ENCODE assay signal across 24 cellular contexts in the genomic region with DNA sequence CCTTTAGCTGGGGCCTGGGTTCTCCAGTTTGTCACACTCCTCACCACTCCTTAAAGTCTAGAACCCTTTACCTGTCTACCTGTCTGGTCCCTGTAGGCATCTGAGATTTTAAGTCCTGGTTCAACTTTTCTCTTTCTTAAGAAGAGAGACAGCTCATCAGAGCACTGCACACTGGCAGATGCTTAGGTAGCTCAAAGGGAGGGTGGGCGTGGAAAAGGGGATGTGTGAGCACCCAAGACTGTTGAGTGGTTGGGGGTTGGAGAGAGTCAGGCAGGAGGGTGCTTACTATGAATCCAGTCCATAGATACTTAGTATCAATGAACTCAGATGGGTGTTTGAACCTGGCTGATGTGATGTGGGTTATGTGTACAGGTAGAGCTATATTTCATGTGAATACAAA. TPM values are rescaled to one million over a fixed set of nuclear protein-coding genes. Genes with fewer than 3 reads are reported as not detected.
"Had no signal": no experiment of that assay in that cellular context is flagged by ENCODE, and none has a peak within 500 bp of the region (broad histone marks: within the 10 kb centered on the region; RNA-seq: fewer than 3 reads in every experiment).

No MANE protein-coding gene starts in this region.

- H3K27ac Mint-ChIP-seq: natural killer cell treated with Interleukin-12 subunit alpha and Interleukin-12 subunit beta and Interleukin-15 and Interleukin-18, amount 100 ng/mL, for 72 hours; progenitor cell of endocrine pancreas; stimulated activated naive CD8-positive, alpha-beta T cell treated with anti-CD3 and anti-CD28 coated beads, Interleukin-15, Interleukin-2, amounts not matched to agents 100 ng/mL and 50 ng/mL, for 24 hours; type B pancreatic cell had no signal

- H3K4me1 Mint-ChIP-seq: naive thymus-derived CD4-positive, alpha-beta T cell had no signal

- H3K36me3 Mint-ChIP-seq: natural killer cell treated with Interleukin-12 subunit alpha and Interleukin-12 subunit beta and Interleukin-15 and Interleukin-18, amount 100 ng/mL, for 72 hours; type B pancreatic cell had no signal

- H3K36me3 ChIP-seq: left ventricle myocardium inferior, ovary, right atrium auricular region, right lobe of liver, suprapubic skin, thoracic aorta, tibial artery, vagina had no signal

- H2AFZ ChIP-seq: hepatocyte had no signal

- H3K27me3 ChIP-seq: ovary, right atrium auricular region, right lobe of liver, vagina had no signal

- H3K4me1 ChIP-seq: right lobe of liver, suprapubic skin, tibial artery, vagina had no signal

- H3K9me3 ChIP-seq: left ventricle myocardium inferior, mucosa of descending colon, ovary, right atrium auricular region, right lobe of liver, suprapubic skin, thoracic aorta, tibial artery, vagina had no signal

- ATAC-seq: mucosa of descending colon; naive thymus-derived CD4-positive, alpha-beta T cell; natural killer cell treated with Interleukin-12 subunit alpha and Interleukin-12 subunit beta and Interleukin-15 and Interleukin-18, amount 100 ng/mL, for 72 hours; right lobe of liver had no signal

- H3K4me2 ChIP-seq: hepatocyte, smooth muscle cell had no signal

- H3K27ac ChIP-seq: hepatocyte, left ventricle myocardium inferior, ovary, right atrium auricular region, right lobe of liver, suprapubic skin, thoracic aorta, tibial artery, vagina had no signal

- H3K9me3 Mint-ChIP-seq: natural killer cell treated with Interleukin-12 subunit alpha and Interleukin-12 subunit beta and Interleukin-15 and Interleukin-18, amount 100 ng/mL, for 72 hours; stimulated activated naive CD8-positive, alpha-beta T cell treated with anti-CD3 and anti-CD28 coated beads, Interleukin-15, Interleukin-2, amounts not matched to agents 100 ng/mL and 50 ng/mL, for 24 hours; type B pancreatic cell had no signal

- DNase-seq: islet precursor cell; left ventricle myocardium inferior; midbrain; mucosa of descending colon; naive thymus-derived CD4-positive, alpha-beta T cell; ovary; right lobe of liver; stimulated activated CD4-positive, alpha-beta T cell treated with anti-CD3 and anti-CD28 coated beads, Interleukin-12 subunit alpha, Interleukin-12 subunit beta, amount 100 ng/mL, for 4 hours; stimulated activated CD4-positive, alpha-beta T cell treated with anti-CD3 and anti-CD28 coated beads, Interleukin-15, amount 100 ng/mL, for 24 hours; stimulated activated CD4-positive, alpha-beta T cell treated with anti-CD3 and anti-CD28 coated beads, Interleukin-2, amount 100 ng/mL, for 24 hours; stimulated activated CD4-positive, alpha-beta T cell treated with anti-CD3 and anti-CD28 coated beads, Interleukin-4, amount 100 ng/mL, for 1 hour; stimulated activated naive CD4-positive, alpha-beta T cell; tibial artery had no signal

- H3K4me3 ChIP-seq: hepatocyte, left ventricle myocardium inferior, lung, mucosa of descending colon, ovary, right atrium auricular region, right lobe of liver, smooth muscle cell, suprapubic skin, thoracic aorta, tibial artery, vagina had no signal

- H3K4me3 Mint-ChIP-seq: naive thymus-derived CD4-positive, alpha-beta T cell; natural killer cell treated with Interleukin-12 subunit alpha and Interleukin-12 subunit beta and Interleukin-15 and Interleukin-18, amount 100 ng/mL, for 72 hours; stimulated activated naive CD8-positive, alpha-beta T cell treated with anti-CD3 and anti-CD28 coated beads, Interleukin-15, Interleukin-2, amounts not matched to agents 100 ng/mL and 50 ng/mL, for 24 hours; type B pancreatic cell had no signal

RNA-seq across cellular contexts. Expression of gene KCNG1, which starts 6.6 kb away (rescaled TPM):
- total RNA-seq: natural killer cell treated with Interleukin-12 subunit alpha and Interleukin-12 subunit beta and Interleukin-15 and Interleukin-18, amount 100 ng/mL, for 72 hours had no signal
- polyA plus RNA-seq: naive thymus-derived CD4-positive, alpha-beta T cell had no signal
